In the genomic region with DNA sequence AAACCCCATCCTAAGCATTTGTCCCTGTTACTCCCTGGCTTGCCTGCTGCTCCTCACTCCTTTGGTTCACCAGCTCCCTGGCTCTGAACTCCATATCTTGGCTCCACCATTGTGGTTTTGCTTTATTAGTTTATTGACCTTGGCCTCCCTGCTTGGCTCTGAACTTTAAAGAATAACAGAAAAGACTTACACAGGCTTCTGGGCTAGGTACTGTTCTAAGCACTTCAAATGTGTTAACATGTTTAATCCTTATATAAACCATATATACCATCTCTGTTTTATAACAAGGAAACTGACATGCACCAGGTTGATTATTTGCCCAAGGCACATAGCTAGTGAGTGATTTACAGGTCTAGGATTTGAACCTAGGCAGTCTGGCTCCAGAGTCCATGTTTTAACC, we compare ENCODE assay signal across 19 cellular contexts.
"Had no signal": no experiment of that assay in that cellular context is flagged by ENCODE, and none has a peak within 500 bp of the region (broad histone marks: within the 10 kb centered on the region; RNA-seq: fewer than 3 reads in every experiment).

No MANE protein-coding gene starts in this region.

- H3K9me3 ChIP-seq: body of pancreas, upper lobe of right lung had no signal

- H3K36me3 ChIP-seq: upper lobe of right lung had no signal

- ATAC-seq: activated CD4-positive, alpha-beta T cell treated with anti-CD3 and anti-CD28 coated beads for 36 hours; body of pancreas; stimulated activated effector memory CD8-positive, alpha-beta T cell treated with anti-CD3 and anti-CD28 coated beads, Interleukin-12 subunit alpha, Interleukin-12 subunit beta, amount 100 ng/mL, for 72 hours; upper lobe of right lung had no signal

- H3K27ac ChIP-seq: body of pancreas, hepatocyte, upper lobe of right lung had no signal

- H3K27me3 ChIP-seq: body of pancreas, hepatocyte, upper lobe of right lung had no signal

- H3K4me1 ChIP-seq: body of pancreas, upper lobe of right lung had no signal

- H3K4me3 ChIP-seq: body of pancreas, hepatocyte, upper lobe of right lung had no signal

- DNase-seq: activated B cell treated with CpG ODN at 0.5 μM for 24 hours; activated CD4-positive, alpha-beta memory T cell treated with anti-CD3 and anti-CD28 coated beads for 36 hours; activated CD4-positive, alpha-beta T cell treated with anti-CD3 and anti-CD28 coated beads for 36 hours; activated naive CD4-positive, alpha-beta T cell treated with Interleukin-2 at 50 U/mL for 16 hours; activated naive CD8-positive, alpha-beta T cell treated with anti-CD3 and anti-CD28 coated beads for 36 hours; activated T-cell treated with anti-CD3 and anti-CD28 coated beads, Interleukin-2, amount 50 U/mL, for 48 hours; amniotic stem cell; body of pancreas; effector CD4-positive, alpha-beta T cell; glutamatergic neuron; immature natural killer cell; kidney glomerular epithelial cell; nephron progenitor cell; occipital lobe; stimulated activated CD4-positive, alpha-beta T cell treated with anti-CD3 and anti-CD28 coated beads, Interleukin-1b, Interleukin-23, amount 100 ng/mL, for 48 hours; T1000; upper lobe of right lung had no signal
